Comparison of ENCODE assay signal across 27 cellular contexts in genomic region chr17:81081619-81082176, GRCh38. TPM values are rescaled to one million over a fixed set of nuclear protein-coding genes. Genes with fewer than 3 reads are reported as not detected.
DNase-seq lines count a peak whose midpoint lies in the region; ATAC-seq, FAIRE-seq and TF ChIP-seq lines count a peak whose summit lies in the region.
"Had no signal": no experiment of that assay in that cellular context is flagged by ENCODE, and none has a peak within 500 bp of the region (broad histone marks: within the 10 kb centered on the region; RNA-seq: fewer than 3 reads in every experiment).

No MANE protein-coding gene starts in this region.

- H3K79me2 ChIP-seq in keratinocyte (ENCODE audit: control insufficient read depth, insufficient read depth, low read length) (peaks cover 42% of the 10 kb centered on the region), PC-9 (ENCODE audit: low read depth) (no peaks in the 10 kb centered on the region)

- H3K4me3 ChIP-seq in HEK293 (ENCODE audit: low read depth, low read length), result no peak overlapping the region
- no peak overlapping the region for H3K4me3 ChIP-seq in WERI-Rb-1 (ENCODE audit: low read depth, low read length)
- H3K4me3 ChIP-seq in keratinocyte (ENCODE audit: control insufficient read depth in 2 of 3, extremely low read depth in 1 of 3, insufficient read depth in 2 of 3, low read depth in 1 of 3, low read length in 3 of 3), result peak overlapping the region in 1 of 3 experiments; percentile 11
- H3K4me3 ChIP-seq in skin epidermis, result no peak overlapping the region
- H3K4me3 ChIP-seq in PC-9, result no peak overlapping the region
- no peak overlapping the region for H3K4me3 ChIP-seq in tibial artery
- H3K4me3 ChIP-seq: thoracic aorta had no signal

- H3K36me3 ChIP-seq in HEK293 (ENCODE audit: control insufficient read depth in 2 of 2, insufficient read depth in 1 of 2, low read length in 2 of 2), result peaks cover 0 to 37% of the 10 kb centered on the region in 2 experiments; a peak in 1 of 3 replicates
- peaks cover 85% of the 10 kb centered on the region for H3K36me3 ChIP-seq in WERI-Rb-1
- peaks cover 17 to 46% of the 10 kb centered on the region in 2 experiments for H3K36me3 ChIP-seq in keratinocyte (ENCODE audit: control insufficient read depth in 2 of 2, extremely low read depth in 1 of 2, insufficient read depth in 2 of 2, low read length in 2 of 2)
- no peaks in the 10 kb centered on the region for H3K36me3 ChIP-seq in PC-9 (ENCODE audit: low read depth)
- peaks cover 0 to 18% (median 0%) of the 10 kb centered on the region in 3 donors for H3K36me3 ChIP-seq in tibial artery
- H3K36me3 ChIP-seq: thoracic aorta had no signal

- no peaks in the 10 kb centered on the region for H3K9me3 Mint-ChIP-seq in endothelial cell (ENCODE audit: unreplicated experiment)
- H3K9me3 Mint-ChIP-seq: activated T-helper 1 cell treated with anti-CD3 and anti-CD28 coated beads, Interleukin-12 subunit alpha, Interleukin-12 subunit beta, Interleukin-2, Interleukin-4 antibody, amounts not matched to agents 30 ng/mL and 10 ng/mL and 1 ng/mL, durations not matched to agents 14 hours and 24 hours and 36 hours; nephron had no signal

- dilution Hi-C loops in keratinocyte (cut with MboI; ENCODE audit: extremely low pct_ligation_motif_present, low sequenced_read_pairs), result no loop called here

- H3K4me2 ChIP-seq in keratinocyte (ENCODE audit: control insufficient read depth, extremely low read depth, insufficient read depth, low read depth, low read length) (peak overlapping the region; percentile 50), PC-9 (no peak overlapping the region)

- no peaks in the 10 kb centered on the region for H3K9me1 ChIP-seq in keratinocyte (ENCODE audit: control insufficient read depth, extremely low read depth, insufficient read depth, low read length)

- TF ChIP-seq CTCF in HEK293 (tag by site-specific recombination; IDR thresholded peaks at IDR 0.05) (no peak), WERI-Rb-1 (IDR thresholded peaks at IDR 0.05; ENCODE audit: low read depth, low read length) (no peak), keratinocyte (optimal IDR thresholded peaks at IDR 0.05 in 1 of 3, IDR thresholded peaks at IDR 0.05 in 1 of 3, conservative IDR thresholded peaks at IDR 0.05 in 1 of 3; ENCODE audit: extremely low read depth in 1 of 3, insufficient read depth in 2 of 3, low read length in 3 of 3) (no peak), PC-9 (conservative IDR thresholded peaks at IDR 0.05) (no peak), endothelial cell (IDR thresholded peaks at IDR 0.05; ENCODE audit: unreplicated experiment) (no peak), tibial artery (IDR thresholded peaks at IDR 0.05) (no peak)

- no peaks in the 10 kb centered on the region for H3K36me3 Mint-ChIP-seq in endothelial cell (ENCODE audit: low read depth, unreplicated experiment)
- H3K36me3 Mint-ChIP-seq: activated CD8-positive, alpha-beta memory T cell treated with anti-CD3 and anti-CD28 coated beads, Interleukin-2, amount 10 ng/mL, durations not matched to agents 7 days and 5 days had no signal

- no peaks in the 10 kb centered on the region for H3K9me2 ChIP-seq in PC-9 (ENCODE audit: insufficient read depth)

- ATAC-seq in HG02763 (IDR thresholded peaks at IDR 0.05; ENCODE audit: unreplicated experiment), result no peak
- ATAC-seq: activated CD8-positive, alpha-beta memory T cell treated with anti-CD3 and anti-CD28 coated beads, Interleukin-2, amount 10 ng/mL, durations not matched to agents 7 days and 5 days had no signal

- H3K4me3 Mint-ChIP-seq in endothelial cell (ENCODE audit: unreplicated experiment), result no peak overlapping the region
- H3K4me3 Mint-ChIP-seq: activated CD8-positive, alpha-beta memory T cell treated with anti-CD3 and anti-CD28 coated beads, Interleukin-2, amount 10 ng/mL, durations not matched to agents 7 days and 5 days; activated T-helper 1 cell treated with anti-CD3 and anti-CD28 coated beads, Interleukin-12 subunit alpha, Interleukin-12 subunit beta, Interleukin-2, Interleukin-4 antibody, amounts not matched to agents 30 ng/mL and 10 ng/mL and 1 ng/mL, durations not matched to agents 14 hours and 24 hours and 36 hours; nephron had no signal

- no peak for DNase-seq in WERI-Rb-1
- DNase-seq in keratinocyte (ENCODE audit: low read depth, low spot score), result no peak
- no peak for DNase-seq in PC-9
- DNase-seq in endothelial cell (ENCODE audit: low spot score), result no peak
- no peak for DNase-seq in tibial artery
- DNase-seq: activated CD4-positive, alpha-beta T cell treated with anti-CD3 and anti-CD28 coated beads for 4 hours; activated CD8-positive, alpha-beta memory T cell treated with anti-CD3 and anti-CD28 coated beads, Interleukin-2, amount 10 ng/mL, durations not matched to agents 7 days and 5 days; activated naive CD4-positive, alpha-beta T cell treated with anti-CD3 and anti-CD28 coated beads, Interleukin-2, amount 50 U/mL, for 16 hours; aorta; cerebellar nuclear complex; DMS79 treated with DMSO at 0.1 percent for 48 hours; effector CD4-positive, alpha-beta T cell; kidney glomerular epithelial cell; midbrain; NCI-H1092; NCI-H2029; NCI-H82; SIG-M5 had no signal

- POLR2A ChIA-PET in HEK293 (lab: Yijun Ruan, JAX) (no interaction called here), PC-9 (lab: Charles Lee; ENCODE audit: unreplicated experiment) (no interaction called here)

- H3F3A ChIP-seq in PC-9 (ENCODE audit: insufficient read depth, low read depth), result no peaks in the 10 kb centered on the region

- no peak overlapping the region for H3K27ac Mint-ChIP-seq in endothelial cell (ENCODE audit: unreplicated experiment)
- H3K27ac Mint-ChIP-seq: activated CD8-positive, alpha-beta memory T cell treated with anti-CD3 and anti-CD28 coated beads, Interleukin-2, amount 10 ng/mL, durations not matched to agents 7 days and 5 days; activated T-helper 1 cell treated with anti-CD3 and anti-CD28 coated beads, Interleukin-12 subunit alpha, Interleukin-12 subunit beta, Interleukin-2, Interleukin-4 antibody, amounts not matched to agents 30 ng/mL and 10 ng/mL and 1 ng/mL, durations not matched to agents 14 hours and 24 hours and 36 hours had no signal

- FAIRE-seq in keratinocyte (lab: Jason Lieb, UNC), result no peak
- FAIRE-seq: GM19239, TTC549 had no signal

- H4K20me1 ChIP-seq in keratinocyte (ENCODE audit: control insufficient read depth, extremely low read depth, insufficient read depth, low read length) (no peaks in the 10 kb centered on the region), PC-9 (ENCODE audit: insufficient read depth) (no peaks in the 10 kb centered on the region)

- H3K27ac ChIP-seq in HEK293 (ENCODE audit: extremely low read depth, low read depth, low read length) (no peak overlapping the region), WERI-Rb-1 (peak overlapping the region; percentile 20; the same call in 1 of the 2 replicates), keratinocyte (ENCODE audit: control insufficient read depth, insufficient read depth, low read length) (peak overlapping the region; percentile 91), skin epidermis (peak overlapping the region in 15 of 21 experiments; percentile 9 to 78 (median 69)), PC-9 (no peak overlapping the region), tibial artery (no peak overlapping the region)
- H3K27ac ChIP-seq: parathyroid adenoma, thoracic aorta had no signal

- H3K9me3 ChIP-seq in HEK293 (ENCODE audit: control insufficient read depth, insufficient read depth, low read depth, low read length), result no peaks in the 10 kb centered on the region
- H3K9me3 ChIP-seq in WERI-Rb-1 (ENCODE audit: severe bottlenecking), result no peaks in the 10 kb centered on the region
- no peaks in the 10 kb centered on the region for H3K9me3 ChIP-seq in keratinocyte (ENCODE audit: control insufficient read depth, low read depth, low read length)
- H3K9me3 ChIP-seq in PC-9 (ENCODE audit: insufficient read depth, low read depth), result no peaks in the 10 kb centered on the region
- no peaks in the 10 kb centered on the region for H3K9me3 ChIP-seq in tibial artery
- H3K9me3 ChIP-seq: thoracic aorta had no signal

- peak overlapping the region; percentile 88 for H3K9ac ChIP-seq in keratinocyte (ENCODE audit: control insufficient read depth, extremely low read depth, insufficient read depth, low read length)
- H3K9ac ChIP-seq: parathyroid adenoma had no signal

- intact Hi-C loops in PC-9 (cut with micrococcal nuclease; ENCODE audit: unreplicated experiment) (no loop called here), tibial artery (cut with DNase I; ENCODE audit: low total_unique reads) (no loop called here)

- BruUV-seq in PC-9 (replicated peaks; lab: Mats Ljungman, UMichigan), result no TSS peak

- CTCF ChIA-PET in HEK293 (lab: Yijun Ruan, JAX), result interaction anchor here (1.1 kb wide), 1 partner anchor 21 kb away, joined by 3 read pairs; no protein-coding TSS in a partner anchor
- CTCF ChIA-PET in PC-9 (lab: Charles Lee), result no interaction called here

- H3K4me1 Mint-ChIP-seq in endothelial cell (ENCODE audit: unreplicated experiment), result no peaks in the 10 kb centered on the region
- H3K4me1 Mint-ChIP-seq: activated CD8-positive, alpha-beta memory T cell treated with anti-CD3 and anti-CD28 coated beads, Interleukin-2, amount 10 ng/mL, durations not matched to agents 7 days and 5 days had no signal

- peaks cover 13% of the 10 kb centered on the region for H3K27me3 Mint-ChIP-seq in endothelial cell (ENCODE audit: unreplicated experiment)
- H3K27me3 Mint-ChIP-seq: activated CD8-positive, alpha-beta memory T cell treated with anti-CD3 and anti-CD28 coated beads, Interleukin-2, amount 10 ng/mL, durations not matched to agents 7 days and 5 days had no signal

- H2AFZ ChIP-seq in keratinocyte (ENCODE audit: control insufficient read depth, low read length) (no peak overlapping the region), PC-9 (no peak overlapping the region)
- H2AFZ ChIP-seq: parathyroid adenoma had no signal

- H3K4me1 ChIP-seq in HEK293 (ENCODE audit: control insufficient read depth, insufficient read depth, low read length) (no peaks in the 10 kb centered on the region), keratinocyte (ENCODE audit: control insufficient read depth, extremely low read depth, insufficient read depth, low read length) (peaks cover 47% of the 10 kb centered on the region), PC-9 (replicated peaks; ENCODE audit: insufficient read depth) (no peaks in the 10 kb centered on the region), tibial artery (peaks cover 0 to 15% (median 0%) of the 10 kb centered on the region in 4 donors)

- H3K27me3 ChIP-seq in WERI-Rb-1 (ENCODE audit: insufficient read depth, low read depth, severe bottlenecking) (no peaks in the 10 kb centered on the region), keratinocyte (ENCODE audit: control insufficient read depth, extremely low read depth, insufficient read depth, low read length) (no peaks in the 10 kb centered on the region), PC-9 (ENCODE audit: insufficient read depth, low read depth) (no peaks in the 10 kb centered on the region), tibial artery (peaks cover 0 to 25% of the 10 kb centered on the region in 2 donors)

RNA-seq across cellular contexts. Expression of gene BAIAP2, which starts 46.7 kb away (rescaled TPM):
- polyA plus RNA-seq in keratinocyte, result 48.9 to 74.4 TPM (median 56.7 TPM) in 3 replicates
- 102 TPM for polyA plus RNA-seq in keratinocyte (2011; ENCODE audit: low read depth)
- 30.3 and 63.1 TPM in 2 replicates for polyA plus RNA-seq in keratinocyte (2011; cell fraction: cytosol; rRNA removed)
- polyA plus RNA-seq in keratinocyte (2011; cell fraction: nucleus; rRNA removed), result 87.9 and 109 TPM in 2 replicates
- 66.3 and 124 TPM in 2 replicates for polyA plus RNA-seq in keratinocyte (2012; ENCODE audit: low replicate concordance)
- polyA minus RNA-seq in keratinocyte, result 44.6 to 102 TPM (median 54.9 TPM) in 3 replicates
- polyA minus RNA-seq in keratinocyte (2011; cell fraction: cytosol; rRNA and poly(A)+ RNA removed), result 94.8 TPM
- 66.4 and 99.6 TPM in 2 replicates for polyA minus RNA-seq in keratinocyte (2011; cell fraction: nucleus; rRNA and poly(A)+ RNA removed)
- 109 and 125 TPM in 2 replicates for total RNA-seq in PC-9 (2021)
- 67.8 TPM for total RNA-seq in endothelial cell (ENCODE audit: unreplicated experiment)

Comparison
In these comparisons a context has a peak if more than half of its experiments do, and no peak if none do; other contexts are left out.
1. H3K27ac ChIP-seq: peak in WERI-Rb-1 (single experiment), keratinocyte (single experiment) and skin epidermis (15 of 21); none in HEK293 (single experiment), PC-9 (single experiment) and tibial artery (0 of 2).